In the genomic region with DNA sequence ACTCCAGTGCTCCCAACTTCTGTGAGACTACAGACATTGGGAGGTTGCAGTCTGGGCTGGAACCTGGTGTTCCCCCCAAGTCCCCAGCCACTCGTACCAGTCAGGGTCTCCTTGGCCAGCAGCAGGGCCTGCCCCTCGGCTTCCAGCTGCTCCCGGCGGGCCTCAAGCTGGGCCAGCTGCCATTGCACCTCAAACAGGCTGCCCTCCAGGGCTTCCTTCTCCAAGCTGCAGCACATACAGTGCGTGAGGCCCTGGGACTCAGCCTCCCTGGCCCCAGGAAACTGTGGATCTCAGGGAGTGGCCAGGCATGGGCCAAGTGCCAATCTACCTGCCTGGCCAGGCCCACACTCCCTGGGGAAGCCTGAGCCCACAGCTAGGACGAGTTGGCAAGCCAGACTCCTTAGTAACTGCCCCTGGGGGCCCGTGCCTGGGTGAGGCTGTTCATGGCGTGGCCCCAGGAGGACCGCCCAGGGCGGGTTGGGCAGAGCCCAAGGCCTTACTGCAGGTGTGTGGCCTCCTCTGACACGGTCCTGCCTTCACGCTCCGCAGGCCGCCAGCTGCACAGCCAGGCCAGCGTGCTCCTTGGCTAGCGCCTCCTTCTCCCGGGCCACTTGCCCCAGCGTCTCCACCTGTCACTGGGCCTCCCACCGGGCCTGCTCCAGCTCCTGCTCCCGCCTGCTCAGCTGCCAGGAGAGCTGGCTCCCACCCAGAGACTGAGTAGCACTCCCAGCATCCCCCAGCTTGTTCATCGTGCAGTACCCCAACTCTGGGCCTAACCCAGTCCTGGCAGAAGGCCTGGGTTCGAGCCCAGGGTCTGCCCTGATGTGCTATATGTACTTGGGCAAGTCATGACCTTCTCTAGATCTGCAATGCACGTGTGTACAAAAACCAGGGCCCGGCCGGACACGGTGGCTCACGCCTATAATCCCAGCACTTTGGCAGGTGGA, we compare ENCODE assay signal across 9 cellular contexts. TPM values are rescaled to one million over a fixed set of nuclear protein-coding genes. Genes with fewer than 3 reads are reported as not detected.
A peak's percentile ranks its signal among the peaks of the same experiment; 100 is the strongest.
DNase-seq lines count a peak whose midpoint lies in the region; ATAC-seq, FAIRE-seq and TF ChIP-seq lines count a peak whose summit lies in the region.
"Not testable (repeated sequence)": the region's sequence is repeated elsewhere in the genome, so short reads cannot be mapped to it uniquely, and the experiment has no call there.
"Had no signal": no experiment of that assay in that cellular context is flagged by ENCODE, and none has a peak within 500 bp of the region (broad histone marks: within the 10 kb centered on the region; RNA-seq: fewer than 3 reads in every experiment).

No MANE protein-coding gene starts in this region.

- not testable (repeated sequence) for H2AFZ ChIP-seq in H1 (ENCODE audit: low read length)

- intact Hi-C loops in left colon (cut with DNase I, micrococcal nuclease); posterior cingulate gyrus (cut with DNase I): not testable (repeated sequence)

- not testable (repeated sequence) for H3K9me3 ChIP-seq in H1 (ENCODE audit: insufficient read depth in 2 of 2, low read depth in 1 of 2, low read length in 1 of 2)

- WGBS in H1 (ENCODE audit: extremely low coverage in 1 of 2, insufficient coverage in 1 of 2, insufficient read length in 1 of 2, insufficient replicate concordance in 2 of 2, low coverage in 1 of 2, low lambda C conversion rate in 2 of 2, missing lambda C conversion rate in 1 of 2), 2 experiments: 90% methylated on average over 27 of the region's 27 CpGs; no CpG with 5 or more reads in 1 of the 2 experiments

- peaks cover 20% of the 10 kb centered on the region for H3K36me3 Mint-ChIP-seq in activated T-cell treated with anti-CD3 and anti-CD28 coated beads, Interleukin-2, amount 50 U/mL, for 24 hours (ENCODE audit: low read depth)

- POLR2A ChIA-PET in H1 (lab: Charles Lee; ENCODE audit: partially characterized antibody): interaction anchor here (0.9 to 1.8 kb wide), 5 partner anchors 11 to 264 kb away, joined by 3 to 4 read pairs (median 3); a partner anchor contains a TSS

- not testable (repeated sequence) for TF ChIP-seq RAD21 in H1 (IDR thresholded peaks at IDR 0.05 in 1 of 2, conservative IDR thresholded peaks at IDR 0.05 in 1 of 2; ENCODE audit: low read depth in 2 of 2, low read length in 2 of 2)

- not testable (repeated sequence) for FAIRE-seq in H1 (lab: Jason Lieb, UNC)

- TF ChIP-seq CTCF in H1 (IDR thresholded peaks at IDR 0.05; ENCODE audit: control extremely low read depth in 1 of 3, insufficient read depth in 1 of 3, low read depth in 1 of 3, low read length in 3 of 3): not testable (repeated sequence)

- H2BK5ac ChIP-seq in H1 (ENCODE audit: low read depth, low read length): peak overlapping the region; percentile 3

- not testable (repeated sequence) for H2BK12ac ChIP-seq in H1 (ENCODE audit: low read depth, low read length)

- H4K5ac ChIP-seq in H1 (ENCODE audit: insufficient read length, low read depth, low read length): not testable (repeated sequence)

- H2BK120ac ChIP-seq in H1 (replicated peaks; ENCODE audit: low read depth, low read length): not testable (repeated sequence)

- not testable (repeated sequence) for H3K14ac ChIP-seq in H1 (ENCODE audit: insufficient read length)

- not testable (repeated sequence) for TF ChIP-seq EP300 in H1 (IDR thresholded peaks at IDR 0.05; ENCODE audit: borderline replicate concordance in 1 of 2, low read depth in 2 of 2, low read length in 2 of 2)

- peaks cover 3 to 16% (median 10%) of the 10 kb centered on the region in 4 experiments; a peak in 4 of 8 replicates for H3K36me3 ChIP-seq in H1 (ENCODE audit: control insufficient read depth in 2 of 4, insufficient read depth in 4 of 4, low read length in 3 of 4)

- CTCF ChIA-PET in H1 (lab: Charles Lee; ENCODE audit: partially characterized antibody): interaction anchor here (0.6 to 20.3 kb wide), 35 partner anchors 11 to 1785 kb away, joined by 3 to 611 read pairs (median 5); a partner anchor contains a TSS

- not testable (repeated sequence) for H3K56ac ChIP-seq in H1 (replicated peaks; ENCODE audit: insufficient read length, low read depth, low read length)

- TF ChIP-seq POLR2A in H1 (IDR thresholded peaks at IDR 0.05; ENCODE audit: control extremely low read depth in 1 of 2, low read depth in 2 of 2, low read length in 2 of 2): not testable (repeated sequence)

- H3K79me2 ChIP-seq in H1 (ENCODE audit: control insufficient read depth in 1 of 2, insufficient read depth in 2 of 2, low read length in 2 of 2): not testable (repeated sequence)

- not testable (repeated sequence) for H3K4me1 ChIP-seq in H1 (replicated peaks in 1 of 4; ENCODE audit: control insufficient read depth in 3 of 4, insufficient read depth in 4 of 4, low read length in 3 of 4)

- not testable (repeated sequence) for H4K20me1 ChIP-seq in H1 (replicated peaks in 1 of 2; ENCODE audit: control insufficient read depth in 1 of 2, insufficient read depth in 2 of 2, low read length in 2 of 2)

- peak overlapping the region; percentile 63; the same call in 1 of the 2 replicates for H4K8ac ChIP-seq in H1 (ENCODE audit: extremely low read depth, insufficient read depth, low read length)

- peak; percentile 85 for ATAC-seq in left colon

- H3K9ac ChIP-seq in H1 (replicated peaks in 1 of 4; ENCODE audit: extremely low read depth in 1 of 4, low read depth in 3 of 4, low read length in 3 of 4): not testable (repeated sequence)

- not testable (repeated sequence) for H4K91ac ChIP-seq in H1 (replicated peaks; ENCODE audit: insufficient read length, low read length)

- H2BK15ac ChIP-seq in H1 (ENCODE audit: low read length): not testable (repeated sequence)

- H3K4me3 ChIP-seq in H1 (ENCODE audit: extremely low read depth in 1 of 4, insufficient read depth in 2 of 4, low read depth in 3 of 4, low read length in 4 of 4): not testable (repeated sequence)

- DNase-seq in Daoy (ENCODE audit: low read depth): peak; percentile 71
- DNase-seq in NCI-H1436 (lab: John Stamatoyannopoulos, UW): peak; percentile 61
- DNase-seq in NCI-H748 (lab: John Stamatoyannopoulos, UW; ENCODE audit: unreplicated experiment): peak; percentile 23
- peak; percentile 49 for DNase-seq in activated T-cell treated with anti-CD3 and anti-CD28 coated beads, Interleukin-2, amount 50 U/mL, for 24 hours
- DNase-seq in H1 (ENCODE audit: low read depth in 1 of 2, low spot score in 2 of 2): peak in 1 of 2 experiments; percentile 71
- peak; percentile 97 to 99 for DNase-seq in left colon
- DNase-seq in posterior cingulate gyrus: peak in 6 of 10 donors; percentile 26 to 94 (median 55)
- DNase-seq in ureter (ENCODE audit: low spot score): peak; percentile 94

- not testable (repeated sequence) for H3K27ac ChIP-seq in H1 (ENCODE audit: low read depth, low read length)

- not testable (repeated sequence) for H3K4ac ChIP-seq in H1 (replicated peaks; ENCODE audit: insufficient read length, low read depth, low read length)

- not testable (repeated sequence) for H3K23me2 ChIP-seq in H1 (ENCODE audit: low read depth, low read length)

- H3K18ac ChIP-seq in H1 (ENCODE audit: extremely low read depth, low read length): not testable (repeated sequence)

- H2BK20ac ChIP-seq in H1 (ENCODE audit: low read length): not testable (repeated sequence)

- not testable (repeated sequence) for H3K79me1 ChIP-seq in H1 (ENCODE audit: low read depth, low read length)

- not testable (repeated sequence) for H3K23ac ChIP-seq in H1 (ENCODE audit: insufficient read length)

- H3K27me3 Mint-ChIP-seq in activated T-cell treated with anti-CD3 and anti-CD28 coated beads, Interleukin-2, amount 50 U/mL, for 24 hours: not testable (repeated sequence)

- not testable (repeated sequence) for H2AK5ac ChIP-seq in H1 (ENCODE audit: low read depth, low read length)

- not testable (repeated sequence) for H3K27ac Mint-ChIP-seq in activated T-cell treated with anti-CD3 and anti-CD28 coated beads, Interleukin-2, amount 50 U/mL, for 24 hours

- H3K4me2 ChIP-seq in H1 (ENCODE audit: insufficient read depth in 1 of 2, low read depth in 2 of 2, low read length in 2 of 2): not testable (repeated sequence)

- not testable (repeated sequence) for H3K27me3 ChIP-seq in H1 (replicated peaks in 1 of 4; ENCODE audit: control insufficient read depth in 3 of 4, extremely low read depth in 1 of 4, insufficient read depth in 3 of 4, low read length in 3 of 4)

- H3K4me3 Mint-ChIP-seq in activated T-cell treated with anti-CD3 and anti-CD28 coated beads, Interleukin-2, amount 50 U/mL, for 24 hours: not testable (repeated sequence)

- not testable (repeated sequence) for H3K4me1 Mint-ChIP-seq in activated T-cell treated with anti-CD3 and anti-CD28 coated beads, Interleukin-2, amount 50 U/mL, for 24 hours (ENCODE audit: low read depth)

- H3K9me3 Mint-ChIP-seq in activated T-cell treated with anti-CD3 and anti-CD28 coated beads, Interleukin-2, amount 50 U/mL, for 24 hours: not testable (repeated sequence)

RNA-seq across cellular contexts. Expression of a gene that starts 10.7 kb away (rescaled TPM):
- total RNA-seq in Daoy (2014; rRNA removed; shearing (Covaris generic)): 41.5 and 42.2 TPM in 2 replicates
- total RNA-seq in H1 (2021; fragmentation: NEBNext Ultra II Directional; extraction: Animal tissue kit (Norgen Biotek cat#: 25700)): 19.3 and 19.4 TPM in 2 replicates
- polyA plus RNA-seq in H1 (2011; rRNA removed): 8.5 and 9.6 TPM in 2 replicates
- polyA plus RNA-seq in H1 (2011; cell fraction: cytosol; rRNA removed): 11.5 TPM
- polyA plus RNA-seq in H1 (2011; cell fraction: nucleus; rRNA removed): 22.9 TPM
- polyA plus RNA-seq in H1 (2012, experiment 1 of 2): 7.7 to 13.2 TPM (median 11.1 TPM) in 4 replicates
- polyA plus RNA-seq in H1 (2012, experiment 2 of 2): 3.1 TPM
- polyA plus RNA-seq in H1 (2013, experiment 1 of 2): 10.8 TPM
- polyA plus RNA-seq in H1 (2013, experiment 2 of 2): 9.8 TPM
- polyA minus RNA-seq in H1 (2011; rRNA and poly(A)+ RNA removed): 22.4 and 27.2 TPM in 2 replicates
- polyA minus RNA-seq in H1 (2011; cell fraction: cytosol; rRNA and poly(A)+ RNA removed): 8.9 TPM
- polyA minus RNA-seq in H1 (2011; cell fraction: nucleus; rRNA and poly(A)+ RNA removed): 48.6 TPM
- total RNA-seq in left colon: 100 to 1,000 TPM; 101 to 109 TPM
- total RNA-seq in ureter: 61.9 TPM

RNA-seq across cellular contexts. Expression of a gene that starts 42.7 kb away (rescaled TPM):
- total RNA-seq in Daoy (2014; rRNA removed; shearing (Covaris generic)): 306 and 832 TPM in 2 replicates
- total RNA-seq in H1 (2021; fragmentation: NEBNext Ultra II Directional; extraction: Animal tissue kit (Norgen Biotek cat#: 25700)): 1,303 and 1,497 TPM in 2 replicates
- polyA plus RNA-seq in H1 (2011; rRNA removed): under 0.01 and 145 TPM in 2 replicates
- under 0.01 TPM for polyA plus RNA-seq in H1 (2011; cell fraction: cytosol; rRNA removed)
- under 0.01 TPM for polyA plus RNA-seq in H1 (2011; cell fraction: nucleus; rRNA removed)
- polyA plus RNA-seq in H1 (2012, experiment 1 of 2): 20.3 to 94.3 TPM in 2 of 4 replicates, not detected in the others
- not detected for polyA plus RNA-seq in H1 (2012, experiment 2 of 2)
- polyA plus RNA-seq in H1 (2013, experiment 1 of 2): not detected
- polyA plus RNA-seq in H1 (2013, experiment 2 of 2): not detected
- polyA minus RNA-seq in H1 (2011; rRNA and poly(A)+ RNA removed): 10,411 and 22,262 TPM in 2 replicates
- polyA minus RNA-seq in H1 (2011; cell fraction: cytosol; rRNA and poly(A)+ RNA removed): 63,669 TPM
- polyA minus RNA-seq in H1 (2011; cell fraction: nucleus; rRNA and poly(A)+ RNA removed): 43,973 TPM
- 1,000 to 10,000 TPM; 3,977 to 5,589 TPM for total RNA-seq in left colon
- total RNA-seq in ureter: 1,626 TPM
- polyA plus RNA-seq: CD4-positive, alpha-beta memory T cell had no signal
